In genomic region chr11:11844272-11844671, GRCh38 we compare ENCODE assay signal across 9 cellular contexts. TPM values are rescaled to one million over a fixed set of nuclear protein-coding genes. Genes with fewer than 3 reads are reported as not detected.
DNase-seq lines count a peak whose midpoint lies in the region; ATAC-seq and TF ChIP-seq lines count a peak whose summit lies in the region.
"Had no signal": no experiment of that assay in that cellular context is flagged by ENCODE, and none has a peak within 500 bp of the region (broad histone marks: within the 10 kb centered on the region; RNA-seq: fewer than 3 reads in every experiment).

No MANE protein-coding gene starts in this region.

- H3K36me3 ChIP-seq in GM23338 (ENCODE audit: insufficient read depth), result no peaks in the 10 kb centered on the region
- no peaks in the 10 kb centered on the region for H3K36me3 ChIP-seq in hepatocyte (replicated peaks; ENCODE audit: insufficient read depth, low read depth)
- H3K36me3 ChIP-seq in subcutaneous abdominal adipose tissue (ENCODE audit: control insufficient read depth in 5 of 5, insufficient read depth in 5 of 5, low read length in 5 of 5), result no peaks in the 10 kb centered on the region

- H3K79me2 ChIP-seq in GM23338 (replicated peaks; ENCODE audit: insufficient read depth) (peaks cover 67% of the 10 kb centered on the region), hepatocyte (peaks cover 74% of the 10 kb centered on the region)

- WGBS in hepatocyte (ENCODE audit: low lambda C conversion rate, missing lambda C conversion rate), result 40% methylated on average over 1 of the region's 1 CpG

- H3K27me3 ChIP-seq in GM23338 (ENCODE audit: insufficient read depth) (no peaks in the 10 kb centered on the region), hepatocyte (no peaks in the 10 kb centered on the region), subcutaneous abdominal adipose tissue (ENCODE audit: control insufficient read depth in 5 of 5, insufficient read depth in 4 of 5, low read length in 5 of 5) (no peaks in the 10 kb centered on the region)

- peaks cover 27% of the 10 kb centered on the region for H4K20me1 ChIP-seq in GM23338 (replicated peaks; ENCODE audit: insufficient read depth)
- H4K20me1 ChIP-seq in hepatocyte (ENCODE audit: insufficient read depth, poor library complexity, severe bottlenecking), result peaks cover 58% of the 10 kb centered on the region

- no peak overlapping the region for H3K4me3 Mint-ChIP-seq in GM23338

- no peaks in the 10 kb centered on the region for H3K9me3 Mint-ChIP-seq in GM23338
- H3K9me3 Mint-ChIP-seq in activated naive CD4-positive, alpha-beta T cell treated with anti-CD3 and anti-CD28 coated beads, Interleukin-2, amount 50 U/mL, for 72 hours, result no peaks in the 10 kb centered on the region

- H3K9me3 ChIP-seq in hepatocyte (ENCODE audit: low read depth) (no peaks in the 10 kb centered on the region), subcutaneous abdominal adipose tissue (ENCODE audit: control insufficient read depth in 5 of 5, low read length in 5 of 5) (no peaks in the 10 kb centered on the region)

- peaks cover 36% of the 10 kb centered on the region for H3K4me1 ChIP-seq in GM23338 (ENCODE audit: insufficient read depth)
- H3K4me1 ChIP-seq in hepatocyte (ENCODE audit: insufficient read depth), result peaks cover 41% of the 10 kb centered on the region
- peaks cover 0 to 47% (median 38%) of the 10 kb centered on the region in 5 donors for H3K4me1 ChIP-seq in subcutaneous abdominal adipose tissue (ENCODE audit: control insufficient read depth in 5 of 5, insufficient read depth in 5 of 5, low read length in 5 of 5)

- H3K4me3 ChIP-seq in GM23338 (0 out of 2 replicates have a peak overlapping the region, but pooled peaks have one; percentile 2), WI38 (ENCODE audit: low read depth, low read length) (peak overlapping the region; percentile 77), hepatocyte (peak overlapping the region; percentile 89), subcutaneous abdominal adipose tissue (ENCODE audit: low read depth in 1 of 5, low read length in 5 of 5) (peak overlapping the region in 3 of 5 donors; percentile 33 to 34 (median 33))

- H3K36me3 Mint-ChIP-seq in GM23338 (ENCODE audit: low read depth), result no peaks in the 10 kb centered on the region
- no peaks in the 10 kb centered on the region for H3K36me3 Mint-ChIP-seq in activated naive CD4-positive, alpha-beta T cell treated with anti-CD3 and anti-CD28 coated beads, Interleukin-2, amount 50 U/mL, for 72 hours

- TF ChIP-seq CTCF in GM23338 (conservative IDR thresholded peaks at IDR 0.05; ENCODE audit: low read depth in 2 of 2) (no peak), WI38 (IDR thresholded peaks at IDR 0.05; ENCODE audit: low read depth, low read length) (no peak), hepatocyte (IDR thresholded peaks at IDR 0.05; ENCODE audit: poor library complexity) (no peak)

- H3K4me2 ChIP-seq in GM23338 (peak overlapping the region; percentile 86), hepatocyte (peak overlapping the region; percentile 89)

- peaks cover 5% of the 10 kb centered on the region for H3K27me3 Mint-ChIP-seq in GM23338 (ENCODE audit: insufficient read depth, low read depth, poor library complexity)

- no peaks in the 10 kb centered on the region for H3F3A ChIP-seq in GM23338 (replicated peaks; ENCODE audit: low read depth)

- H3K9me2 ChIP-seq in GM23338 (ENCODE audit: insufficient read depth), result no peaks in the 10 kb centered on the region
- H3K9me2 ChIP-seq in hepatocyte (replicated peaks; ENCODE audit: insufficient read depth), result peaks cover 3% of the 10 kb centered on the region

- DNase-seq in GM23338 (ENCODE audit: low spot score) (no peak), hepatocyte (ENCODE audit: low spot score) (no peak)
- DNase-seq in activated naive CD4-positive, alpha-beta T cell treated with anti-CD3 and anti-CD28 coated beads, Interleukin-2, amount 50 U/mL, for 72 hours (ENCODE audit: low spot score in 2 of 2), result no peak
- DNase-seq: stimulated activated CD4-positive, alpha-beta T cell treated with anti-CD3 and anti-CD28 coated beads, Interleukin-15, amount 100 ng/mL, for 24 hours had no signal

- no peak overlapping the region for H3K27ac Mint-ChIP-seq in GM23338
- no peak overlapping the region for H3K27ac Mint-ChIP-seq in activated naive CD4-positive, alpha-beta T cell treated with anti-CD3 and anti-CD28 coated beads, Interleukin-2, amount 50 U/mL, for 72 hours

- H2AFZ ChIP-seq in GM23338 (no peak overlapping the region), hepatocyte (no peak overlapping the region)

- H3K9ac ChIP-seq in subcutaneous abdominal adipose tissue (ENCODE audit: low read length in 5 of 5), result peak overlapping the region in 2 of 5 donors; percentile 99 to 100

- peaks cover 33% of the 10 kb centered on the region for H3K4me1 Mint-ChIP-seq in GM23338

- ATAC-seq in GM23338 (no peak), HG03565 (IDR thresholded peaks at IDR 0.05; ENCODE audit: unreplicated experiment) (no peak), GM18861 (IDR thresholded peaks at IDR 0.05; ENCODE audit: unreplicated experiment) (no peak), esophagus mucosa (no peak)
- ATAC-seq in activated naive CD4-positive, alpha-beta T cell treated with anti-CD3 and anti-CD28 coated beads, Interleukin-2, amount 50 U/mL, for 72 hours, result no peak

- no peak overlapping the region for H3K27ac ChIP-seq in GM23338 (ENCODE audit: low read depth)
- peak overlapping the region; percentile 100 for H3K27ac ChIP-seq in hepatocyte
- H3K27ac ChIP-seq in subcutaneous abdominal adipose tissue (ENCODE audit: low read depth, low read length), result peak overlapping the region; percentile 99

TF ChIP-seq in GM23338, 12 proteins besides CTCF, POLR2A, EP300 and RAD21 (continues in another document):
- TF ChIP-seq CREB1 (CRISPR knock-in tag; IDR thresholded peaks at IDR 0.05; ENCODE audit: low read depth), result no peak
- TF ChIP-seq POLR2AphosphoS5 (IDR thresholded peaks at IDR 0.05; ENCODE audit: low read depth), result no peak
- TF ChIP-seq STAT1 (IDR thresholded peaks at IDR 0.05; ENCODE audit: unreplicated experiment), result no peak
- TF ChIP-seq ZNF331 (CRISPR knock-in tag; IDR thresholded peaks at IDR 0.05; ENCODE audit: low read depth), result no peak
- TF ChIP-seq, protein P1, sequence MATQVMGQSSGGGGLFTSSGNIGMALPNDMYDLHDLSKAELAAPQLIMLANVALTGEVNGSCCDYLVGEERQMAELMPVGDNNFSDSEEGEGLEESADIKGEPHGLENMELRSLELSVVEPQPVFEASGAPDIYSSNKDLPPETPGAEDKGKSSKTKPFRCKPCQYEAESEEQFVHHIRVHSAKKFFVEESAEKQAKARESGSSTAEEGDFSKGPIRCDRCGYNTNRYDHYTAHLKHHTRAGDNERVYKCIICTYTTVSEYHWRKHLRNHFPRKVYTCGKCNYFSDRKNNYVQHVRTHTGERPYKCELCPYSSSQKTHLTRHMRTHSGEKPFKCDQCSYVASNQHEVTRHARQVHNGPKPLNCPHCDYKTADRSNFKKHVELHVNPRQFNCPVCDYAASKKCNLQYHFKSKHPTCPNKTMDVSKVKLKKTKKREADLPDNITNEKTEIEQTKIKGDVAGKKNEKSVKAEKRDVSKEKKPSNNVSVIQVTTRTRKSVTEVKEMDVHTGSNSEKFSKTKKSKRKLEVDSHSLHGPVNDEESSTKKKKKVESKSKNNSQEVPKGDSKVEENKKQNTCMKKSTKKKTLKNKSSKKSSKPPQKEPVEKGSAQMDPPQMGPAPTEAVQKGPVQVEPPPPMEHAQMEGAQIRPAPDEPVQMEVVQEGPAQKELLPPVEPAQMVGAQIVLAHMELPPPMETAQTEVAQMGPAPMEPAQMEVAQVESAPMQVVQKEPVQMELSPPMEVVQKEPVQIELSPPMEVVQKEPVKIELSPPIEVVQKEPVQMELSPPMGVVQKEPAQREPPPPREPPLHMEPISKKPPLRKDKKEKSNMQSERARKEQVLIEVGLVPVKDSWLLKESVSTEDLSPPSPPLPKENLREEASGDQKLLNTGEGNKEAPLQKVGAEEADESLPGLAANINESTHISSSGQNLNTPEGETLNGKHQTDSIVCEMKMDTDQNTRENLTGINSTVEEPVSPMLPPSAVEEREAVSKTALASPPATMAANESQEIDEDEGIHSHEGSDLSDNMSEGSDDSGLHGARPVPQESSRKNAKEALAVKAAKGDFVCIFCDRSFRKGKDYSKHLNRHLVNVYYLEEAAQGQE (IDR thresholded peaks at IDR 0.05; ENCODE audit: unreplicated experiment), result no peak
- no peak for TF ChIP-seq EZH2 (IDR thresholded peaks at IDR 0.05; ENCODE audit: low read depth, unreplicated experiment)
- no peak for TF ChIP-seq ETS1 (IDR thresholded peaks at IDR 0.05)
- no peak for TF ChIP-seq NANOG (IDR thresholded peaks at IDR 0.05; ENCODE audit: borderline replicate concordance)
- TF ChIP-seq ZNF114 (CRISPR knock-in tag; IDR thresholded peaks at IDR 0.05), result no peak
- TF ChIP-seq EZH2phosphoT487 (IDR thresholded peaks at IDR 0.05; ENCODE audit: unreplicated experiment), result no peak

RNA-seq across cellular contexts. Expression of gene USP47, which starts 2.5 kb away (rescaled TPM):
- 32.1 and 36.7 TPM in 2 replicates for total RNA-seq in GM23338 (2014; rRNA removed; shearing (Covaris generic))
- polyA plus RNA-seq in GM23338 (2016; fragmentation: Nextera tagmentation; extraction: Ambion mirVana) (15.5 and 16.3 TPM in 2 replicates), hepatocyte (34.0 and 37.8 TPM in 2 replicates)
- total RNA-seq in hepatocyte (76.9 and 81.6 TPM in 2 replicates), esophagus mucosa (26.2 TPM)
- total RNA-seq in activated naive CD4-positive, alpha-beta T cell treated with anti-CD3 and anti-CD28 coated beads, Interleukin-2, amount 50 U/mL, for 72 hours, result 10 to 100 TPM; 39.7 to 51.4 TPM

Comparison
In these comparisons a context has a peak if more than half of its experiments do, and no peak if none do; other contexts are left out.
1. H3K4me3 ChIP-seq: peak in every context shown above with its lines; median percentile 89 in hepatocyte; 77 in WI38; 33 in subcutaneous abdominal adipose tissue; 2 in GM23338.